Comparison of ENCODE assay signal across 18 cellular contexts in the genomic region with DNA sequence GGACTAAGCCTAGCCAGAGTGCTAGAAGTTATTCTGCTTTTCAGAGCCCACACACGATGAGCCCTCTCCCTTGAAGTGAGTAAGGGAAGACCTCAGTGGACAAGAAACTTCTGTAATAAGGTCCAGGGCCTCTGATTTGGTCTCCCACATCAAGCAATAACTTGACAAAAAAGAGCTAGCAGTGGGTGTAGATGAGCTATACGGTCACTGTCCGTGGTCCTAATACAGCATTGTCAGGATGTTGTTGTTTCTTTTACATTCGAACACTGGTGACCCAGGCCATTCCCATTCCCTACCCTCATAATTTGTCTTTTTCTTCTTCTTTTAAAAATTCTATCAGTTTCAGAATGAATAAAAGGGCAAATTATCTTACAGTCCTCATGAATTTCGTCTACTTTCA. TPM values are rescaled to one million over a fixed set of nuclear protein-coding genes. Genes with fewer than 3 reads are reported as not detected.
DNase-seq lines count a peak whose midpoint lies in the region; ATAC-seq, FAIRE-seq and TF ChIP-seq lines count a peak whose summit lies in the region.
"Had no signal": no experiment of that assay in that cellular context is flagged by ENCODE, and none has a peak within 500 bp of the region (broad histone marks: within the 10 kb centered on the region; RNA-seq: fewer than 3 reads in every experiment).

No MANE protein-coding gene starts in this region.

- no peak overlapping the region for H2AK5ac ChIP-seq in IMR-90 (ENCODE audit: low read depth, low read length)

- CTCF ChIA-PET in IMR-90 (lab: Yijun Ruan, JAX) (no interaction called here), GM12878 (lab: Yijun Ruan, JAX) (no interaction called here)

- TF ChIP-seq CTCF in IMR-90 (conservative IDR thresholded peaks at IDR 0.05; ENCODE audit: low read depth, low read length) (no peak), GM12878 (IDR thresholded peaks at IDR 0.05 in 2 of 3, conservative IDR thresholded peaks at IDR 0.05 in 1 of 3; ENCODE audit: control insufficient read depth in 2 of 3, extremely low read depth in 1 of 3, insufficient read depth in 1 of 3, low read depth in 3 of 3, low read length in 3 of 3) (no peak), spleen (IDR thresholded peaks at IDR 0.05 in 8 of 11, conservative IDR thresholded peaks at IDR 0.05 in 3 of 11) (no peak)

- no peaks in the 10 kb centered on the region for H3K9me1 ChIP-seq in IMR-90 (ENCODE audit: insufficient read depth, low read length)

- ATAC-seq in IMR-90 (ENCODE audit: low read depth) = no peak
- no peak for ATAC-seq in GM12878
- no peak for ATAC-seq in GM21717 (IDR thresholded peaks at IDR 0.05; ENCODE audit: unreplicated experiment)
- no peak for ATAC-seq in HG02759 (IDR thresholded peaks at IDR 0.05; ENCODE audit: unreplicated experiment)
- ATAC-seq: activated CD4-positive, CD25-positive, alpha-beta regulatory T cell treated with anti-CD3 and anti-CD28 coated beads, Interleukin-2, amount 50 U/mL, for 24 hours; esophagus mucosa; left ventricle myocardium superior had no signal

- H3K4me2 ChIP-seq in IMR-90 (ENCODE audit: low read depth, low read length) (no peak overlapping the region), GM12878 (ENCODE audit: control insufficient read depth, insufficient read depth) (no peak overlapping the region)
- H3K4me2 ChIP-seq: BLaER1 treated with 17β-estradiol and CSF1 and Interleukin-3, amounts not matched to agents 10 nM and 100 nM had no signal

- H3K4me1 ChIP-seq in IMR-90 (ENCODE audit: control insufficient read depth, insufficient read depth, low read length) (no peaks in the 10 kb centered on the region; the same call in 1 of the 2 replicates), GM12878 (ENCODE audit: control insufficient read depth, insufficient read depth, low read length) (peaks cover 5% of the 10 kb centered on the region; the same call in 1 of the 2 replicates), spleen (peaks cover 0 to 18% (median 16%) of the 10 kb centered on the region in 6 donors)
- H3K4me1 ChIP-seq in effector memory CD4-positive, alpha-beta T cell (ENCODE audit: control insufficient read depth, insufficient read depth, low read length, poor library complexity, severe bottlenecking) = no peaks in the 10 kb centered on the region

- no peak overlapping the region for H4K8ac ChIP-seq in IMR-90 (ENCODE audit: low read depth in 2 of 2, low read length in 2 of 2)

- in situ Hi-C loops in IMR-90 (cut with MboI; ENCODE audit: low sequenced_read_pairs) (no loop called here), GM12878 (cut with MboI) (no loop called here)

- DNase-seq in AG20443 (ENCODE audit: low spot score) = peak; percentile 17
- DNase-seq in IMR-90 = peak; percentile 15
- no peak for DNase-seq in GM12878 (ENCODE audit: low read depth, low spot score)
- DNase-seq in kidney glomerular epithelial cell (lab: John Stamatoyannopoulos, UW) = peak; percentile 21
- DNase-seq in effector memory CD4-positive, alpha-beta T cell = no peak
- no peak for DNase-seq in spleen
- DNase-seq: activated naive CD4-positive, alpha-beta T cell treated with anti-CD3 and anti-CD28 coated beads, Interleukin-2, amount 50 U/mL, for 16 hours; cerebellar nuclear complex; DMS79 treated with DMSO at 0.1 percent for 48 hours; hippocampal formation; left ventricle myocardium superior; NCI-H2171 treated with DMSO at 0.1 percent for 48 hours had no signal

- no peak for TF ChIP-seq EP300 in GM12878 (IDR thresholded peaks at IDR 0.05; ENCODE audit: borderline replicate concordance in 1 of 2, control insufficient read depth in 1 of 2, low read depth in 2 of 2, low read length in 2 of 2)

- H2BK5ac ChIP-seq in IMR-90 (ENCODE audit: low read depth, low read length, poor library complexity, severe bottlenecking) = no peak overlapping the region

- peaks cover 31% of the 10 kb centered on the region for H3K27me3 ChIP-seq in IMR-90 (ENCODE audit: control insufficient read depth, insufficient read depth, low read length)
- peaks cover 0 to 5% of the 10 kb centered on the region in 2 experiments; a peak in 1 of 4 replicates for H3K27me3 ChIP-seq in GM12878 (replicated peaks in 1 of 2; ENCODE audit: control insufficient read depth in 2 of 2, insufficient read depth in 2 of 2, low read length in 1 of 2)
- peaks cover 20% of the 10 kb centered on the region for H3K27me3 ChIP-seq in effector memory CD4-positive, alpha-beta T cell (replicated peaks; ENCODE audit: control insufficient read depth, insufficient read depth, low read length, poor library complexity, severe bottlenecking)
- H3K27me3 ChIP-seq in spleen (replicated peaks in 1 of 7) = peaks cover 0 to 45% (median 21%) of the 10 kb centered on the region in 7 donors

- dilution Hi-C loops in IMR-90 (cut with HindIII; ENCODE audit: low sequenced_read_pairs, unreplicated experiment) = no loop called here

- H3K4me3 ChIP-seq in IMR-90 (ENCODE audit: insufficient read depth, low read depth, low read length) = no peak overlapping the region
- H3K4me3 ChIP-seq in GM12878 = no peak overlapping the region
- no peak overlapping the region for H3K4me3 ChIP-seq in effector memory CD4-positive, alpha-beta T cell (ENCODE audit: insufficient read depth, low read depth, low read length, poor library complexity, severe bottlenecking)
- no peak overlapping the region for H3K4me3 ChIP-seq in spleen
- H3K4me3 ChIP-seq: BLaER1 treated with 17β-estradiol and CSF1 and Interleukin-3, amounts not matched to agents 10 nM and 100 nM had no signal

- WGBS in IMR-90 (ENCODE audit: extremely low coverage in 2 of 2, insufficient read length in 1 of 2), 2 experiments = no CpG with 5 or more reads among the region's 5 CpGs
- 60% methylated on average over 5 of the region's 5 CpGs for WGBS in GM12878 (ENCODE audit: insufficient coverage, insufficient replicate concordance, low lambda C conversion rate, missing lambda C conversion rate)
- WGBS in spleen, 5 donors = 50 to 57% (median 51%) methylated on average over 5 of the region's 5 CpGs

- H2BK20ac ChIP-seq in IMR-90 (ENCODE audit: low read depth, low read length) = no peak overlapping the region

- H3K4ac ChIP-seq in IMR-90 (ENCODE audit: low read depth, low read length) = no peak overlapping the region

- no peak overlapping the region for H2AK9ac ChIP-seq in IMR-90 (replicated peaks; ENCODE audit: low read depth, low read length, poor library complexity)

- no peak overlapping the region for H3K23ac ChIP-seq in IMR-90 (ENCODE audit: low read depth, low read length)

- POLR2A ChIA-PET in IMR-90 (lab: Charles Lee; ENCODE audit: unreplicated experiment) = no interaction called here
- POLR2A ChIA-PET in GM12878 (lab: Charles Lee) = no interaction called here

- SMC1A ChIA-PET in GM12878 (lab: Charles Lee; ENCODE audit: uncharacterized antibody, unreplicated experiment) = interaction anchor here (1.0 kb wide), 1 partner anchor 26 kb away, joined by 3 read pairs; no protein-coding TSS in a partner anchor

- no peak overlapping the region for H3K56ac ChIP-seq in IMR-90 (ENCODE audit: extremely low read depth, insufficient read depth, low read length)

- no peak overlapping the region for H2BK15ac ChIP-seq in IMR-90 (ENCODE audit: low read depth, low read length)

- no peak overlapping the region for H3K18ac ChIP-seq in IMR-90 (ENCODE audit: low read depth, low read length)

- no peak for FAIRE-seq in GM12878 (lab: Jason Lieb, UNC)
- FAIRE-seq: GM12891 had no signal

- no peak overlapping the region for H4K5ac ChIP-seq in IMR-90 (ENCODE audit: low read depth, low read length)

- H3K9me3 ChIP-seq in IMR-90 (ENCODE audit: control insufficient read depth, insufficient read depth, low read length) = peaks cover 5% of the 10 kb centered on the region; the same call in 1 of the 2 replicates
- no peaks in the 10 kb centered on the region; the same call in 2 of the 3 replicates for H3K9me3 ChIP-seq in GM12878 (replicated peaks; ENCODE audit: control insufficient read depth, insufficient read depth, low read length)
- H3K9me3 ChIP-seq in effector memory CD4-positive, alpha-beta T cell (ENCODE audit: control insufficient read depth, low read length) = no peaks in the 10 kb centered on the region
- H3K9me3 ChIP-seq in spleen = no peaks in the 10 kb centered on the region

- RAD21 ChIA-PET in GM12878 (lab: Charles Lee; ENCODE audit: unreplicated experiment) = interaction anchor here (1.9 kb wide), 1 partner anchor 12 kb away, joined by 5 read pairs; no protein-coding TSS in a partner anchor

- H3K36me3 ChIP-seq in IMR-90 (ENCODE audit: control insufficient read depth, insufficient read depth, low read length) (no peaks in the 10 kb centered on the region), GM12878 (ENCODE audit: control insufficient read depth in 2 of 2, insufficient read depth in 2 of 2, low read length in 1 of 2) (no peaks in the 10 kb centered on the region), spleen (no peaks in the 10 kb centered on the region)
- no peaks in the 10 kb centered on the region for H3K36me3 ChIP-seq in effector memory CD4-positive, alpha-beta T cell (ENCODE audit: control insufficient read depth, insufficient read depth, low read length)
- H3K36me3 ChIP-seq: BLaER1 treated with 17β-estradiol and CSF1 and Interleukin-3, amounts not matched to agents 10 nM and 100 nM had no signal

- TF ChIP-seq POLR2A in IMR-90 (IDR thresholded peaks at IDR 0.05; ENCODE audit: low read depth, low read length) (no peak), GM12878 (IDR thresholded peaks at IDR 0.05; ENCODE audit: low read depth, low read length) (no peak), spleen (IDR thresholded peaks at IDR 0.05) (no peak)

- no TSS peak for BruUV-seq in IMR-90 (replicated peaks; lab: Mats Ljungman, UMichigan)
- BruUV-seq in GM12878 (replicated peaks; lab: Mats Ljungman, UMichigan) = no TSS peak

- H3K9ac ChIP-seq in IMR-90 (ENCODE audit: low read depth, low read length) (no peak overlapping the region), GM12878 (ENCODE audit: control insufficient read depth, insufficient read depth, low read length) (no peak overlapping the region)
- H3K9ac ChIP-seq: BLaER1 treated with 17β-estradiol and CSF1 and Interleukin-3, amounts not matched to agents 10 nM and 100 nM had no signal

- H2AFZ ChIP-seq in IMR-90 (replicated peaks; ENCODE audit: low read length, poor library complexity) (no peak overlapping the region), GM12878 (ENCODE audit: control insufficient read depth, low read depth, low read length) (no peak overlapping the region)

- H4K20me1 ChIP-seq in IMR-90 (ENCODE audit: insufficient read depth, low read length) (no peaks in the 10 kb centered on the region), GM12878 (ENCODE audit: control insufficient read depth, insufficient read depth) (no peaks in the 10 kb centered on the region)

- H3K79me2 ChIP-seq in GM12878 (ENCODE audit: control insufficient read depth, insufficient read depth, low read length) = no peaks in the 10 kb centered on the region

- intact Hi-C loops in IMR-90 (cut with micrococcal nuclease) = no loop called here
- intact Hi-C loops in GM12878 (cut with micrococcal nuclease; ENCODE audit: unreplicated experiment) = no loop called here
- intact Hi-C loops in spleen (cut with DNase I; ENCODE audit: low total_unique reads) = no loop called here

- no peak overlapping the region for H2BK120ac ChIP-seq in IMR-90 (ENCODE audit: low read depth, low read length)

- TF ChIP-seq RAD21 in IMR-90 (IDR thresholded peaks at IDR 0.05; ENCODE audit: low read length) = no peak
- TF ChIP-seq RAD21 in GM12878 (IDR thresholded peaks at IDR 0.05; ENCODE audit: insufficient read depth, low read depth, low read length) = no peak

- no peak overlapping the region for H3K14ac ChIP-seq in IMR-90 (replicated peaks; ENCODE audit: low read depth, low read length)

- H3K79me1 ChIP-seq in IMR-90 (ENCODE audit: low read depth in 1 of 2, low read length in 2 of 2) = no peaks in the 10 kb centered on the region

- no peak overlapping the region for H4K91ac ChIP-seq in IMR-90 (ENCODE audit: insufficient read depth, low read depth, low read length)

- no peak overlapping the region for H3K27ac ChIP-seq in IMR-90 (ENCODE audit: insufficient read depth, low read length)
- no peak overlapping the region for H3K27ac ChIP-seq in GM12878 (ENCODE audit: control insufficient read depth, insufficient read depth)
- H3K27ac ChIP-seq in effector memory CD4-positive, alpha-beta T cell (ENCODE audit: insufficient read depth, low read length, poor library complexity, severe bottlenecking) = no peak overlapping the region
- no peak overlapping the region for H3K27ac ChIP-seq in spleen
- H3K27ac ChIP-seq: BLaER1 treated with 17β-estradiol and CSF1 and Interleukin-3, amounts not matched to agents 10 nM and 100 nM had no signal

RNA-seq across cellular contexts. Expression of gene PCSK1, which starts 5.2 kb away (rescaled TPM):
- total RNA-seq in IMR-90 (2012; rRNA removed) (not detected in 2 replicates), GM12878 (2014; rRNA removed) (0.05 and 0.06 TPM in 2 replicates), GM12878 (2014; rRNA removed; fragmentation: Illumina TruSeq; extraction: Trizol) (not detected in 2 replicates), GM12878 (2021) (0.08 TPM in 1 of 2 replicates, not detected in the other), spleen (under 1 TPM in 5 of 7 donors, not detected in 2; 0.07 to 0.72 (median 0.37) TPM)
- polyA plus RNA-seq in IMR-90 (2012; rRNA removed) (not detected in 2 replicates), GM12878 (2011; rRNA removed) (0.20 and 0.35 TPM in 2 replicates), GM12878 (2014; fragmentation: Illumina TruSeq; extraction: Trizol) (0.03 and 0.10 TPM in 2 replicates), GM12878 (2014; fragmentation: Nextera tagmentation; extraction: Ambion mirVana) (under 1 TPM in 1 of 2 experiments, not detected in 1; 0.06 TPM), GM12878 (2014; rRNA removed) (0.01 TPM in 1 of 2 replicates, not detected in the other), GM12878 (2016; fragmentation: Nextera tagmentation; extraction: Ambion mirVana) (under 1 TPM in 1 of 2 experiments, not detected in 1; 0.24 TPM), spleen (under 1 TPM; 0.04 to 0.10 (median 0.05) TPM)
- polyA plus RNA-seq in IMR-90 (2012; cell fraction: cytosol; rRNA removed) = not detected in 2 replicates
- not detected in 2 replicates for polyA plus RNA-seq in IMR-90 (2012; cell fraction: nucleus; rRNA removed; ENCODE audit: low replicate concordance)
- total RNA-seq in GM12878 (2013; cell fraction: nucleolus; rRNA removed) = not detected in 2 replicates
- not detected for polyA plus RNA-seq in GM12878 (2011; ENCODE audit: low read depth)
- 0.04 and 0.05 TPM in 2 replicates for polyA plus RNA-seq in GM12878 (2011; cell fraction: cytosol; rRNA removed)
- 0.09 and 0.26 TPM in 2 replicates for polyA plus RNA-seq in GM12878 (2011; cell fraction: nucleus; rRNA removed)
- not detected in 2 replicates for polyA plus RNA-seq in GM12878 (2012)
- polyA minus RNA-seq in GM12878 (2011; rRNA and poly(A)+ RNA removed) = 0.05 and 0.66 TPM in 2 replicates
- polyA minus RNA-seq in GM12878 (2011; cell fraction: cytosol; rRNA and poly(A)+ RNA removed) = 0.83 TPM in 1 of 2 replicates, not detected in the other
- polyA minus RNA-seq in GM12878 (2011; cell fraction: nucleus; rRNA and poly(A)+ RNA removed) = 0.29 TPM in 1 of 2 replicates, not detected in the other

Comparison
In these comparisons a context has a peak if more than half of its experiments do, and no peak if none do; other contexts are left out.
1. DNase-seq: peak in AG20443 (single experiment), IMR-90 (single experiment) and kidney glomerular epithelial cell (single experiment); none in GM12878 (single experiment), effector memory CD4-positive, alpha-beta T cell (0 of 3) and spleen (single experiment).